Comparison of ENCODE assay signal across 24 cellular contexts in the genomic region with DNA sequence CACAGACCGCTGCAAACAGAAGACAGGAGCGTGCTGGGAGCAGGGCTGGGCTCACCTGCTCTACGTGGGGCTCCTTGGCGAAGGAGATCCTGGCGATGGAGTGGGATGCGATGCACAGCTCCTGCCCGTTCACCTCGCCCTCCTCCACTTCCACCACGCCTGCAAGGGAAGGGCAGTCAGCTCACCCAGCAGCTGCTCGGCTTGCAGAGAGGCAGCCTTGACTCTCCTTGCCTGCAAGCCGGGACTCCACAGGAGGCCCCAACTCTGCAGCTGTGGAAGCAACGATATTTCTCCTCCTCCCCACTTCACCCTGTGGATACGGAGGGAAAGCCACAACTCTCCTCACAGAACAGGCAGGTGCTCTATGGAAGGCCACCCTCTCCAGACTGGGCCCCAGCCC.
"Had no signal": no experiment of that assay in that cellular context is flagged by ENCODE, and none has a peak within 500 bp of the region (broad histone marks: within the 10 kb centered on the region; RNA-seq: fewer than 3 reads in every experiment).

No MANE protein-coding gene starts in this region.

- H3K9ac ChIP-seq: parathyroid adenoma had no signal

- H3K9me3 ChIP-seq: colonic mucosa, gastrocnemius medialis, mucosa of descending colon, prostate gland, right atrium auricular region, stomach, thyroid gland, vagina had no signal

- H3K27me3 ChIP-seq: colonic mucosa, gastrocnemius medialis, right atrium auricular region, stomach, thyroid gland, vagina had no signal

- H3K27ac ChIP-seq: colonic mucosa, epithelial cell of prostate, gastrocnemius medialis, parathyroid adenoma, prostate gland, right atrium auricular region, skin epidermis, stomach, thyroid gland, vagina had no signal

- H3K4me1 ChIP-seq: colonic mucosa, parathyroid adenoma, prostate gland, right atrium auricular region, stomach, thyroid gland, vagina had no signal

- ATAC-seq: esophagus mucosa; gastrocnemius medialis; left lobe of liver; mucosa of descending colon; stimulated activated naive B cell treated with anti-CD40 and anti-IgM and Interleukin-4, amounts not matched to agents 10 μg/mL and 1 μg/mL and 100 μg/mL, for 72 hours had no signal

- DNase-seq: colonic mucosa; effector CD8-positive, alpha-beta T cell; endodermal cell; foreskin fibroblast; gastrocnemius medialis; head of caudate nucleus; kidney; mesenchymal stem cell; mucosa of descending colon; naive B cell; stimulated activated CD4-positive, alpha-beta T cell treated with anti-CD3 and anti-CD28 coated beads, Interleukin-15, amount 100 ng/mL, for 24 hours; stimulated activated CD4-positive, alpha-beta T cell treated with anti-CD3 and anti-CD28 coated beads, Interleukin-2, amount 100 ng/mL, for 48 hours; stimulated activated naive B cell treated with anti-CD40 and anti-IgM and Interleukin-4, amounts not matched to agents 10 μg/mL and 1 μg/mL and 100 μg/mL, for 72 hours; stomach; thyroid gland; trophoblast cell had no signal

- H3K4me3 ChIP-seq: colonic mucosa, gastrocnemius medialis, mucosa of descending colon, prostate gland, right atrium auricular region, skin epidermis, stomach, thyroid gland, vagina had no signal

- H3K36me3 ChIP-seq: colonic mucosa had no signal
